ENCODE assay signal across 1 cellular context in genomic region chr3:140941434-140942220, GRCh38.
TF ChIP-seq lines count a peak whose summit lies in the region.

Gene SLC25A36, plus strand, starts transcription at chr3:140941836. Its CDS starts 219 bp downstream, at chr3:140942055.

TF ChIP-seq in HepG2, 621 proteins besides CTCF, POLR2A, EP300 and RAD21 (continued from another document and continues in another):
- TF ChIP-seq SNAPC2 (CRISPR knock-in tag; IDR thresholded peaks at IDR 0.05) (peak; percentile 38; the same call in 1 of the 2 replicates), HNRNPK (IDR thresholded peaks at IDR 0.05; ENCODE audit: low read depth, low read length, poor library complexity, severe bottlenecking) (no peak), HOXA7 (CRISPR knock-in tag; IDR thresholded peaks at IDR 0.05) (peak; percentile 92; the same call in 1 of the 2 replicates), REXO4 (CRISPR knock-in tag; IDR thresholded peaks at IDR 0.05; ENCODE audit: borderline replicate concordance) (peak; percentile 77; the same call in 1 of the 2 replicates), ZNF503 (CRISPR knock-in tag; IDR thresholded peaks at IDR 0.05) (peak; percentile 58; the same call in 1 of the 2 replicates), AFF4 (CRISPR knock-in tag; IDR thresholded peaks at IDR 0.05) (no peak; the same call in none of the 2 replicates), ZNF616 (CRISPR knock-in tag; IDR thresholded peaks at IDR 0.05; ENCODE audit: low read depth) (peak; percentile 95), ZNF253 (CRISPR knock-in tag; IDR thresholded peaks at IDR 0.05; ENCODE audit: borderline replicate concordance) (peak; percentile 83), LCORL (IDR thresholded peaks at IDR 0.05) (no peak), LCORL (CRISPR knock-in tag; IDR thresholded peaks at IDR 0.05) (peak; percentile 57; the same call in 1 of the 2 replicates), GPBP1L1 (CRISPR knock-in tag; IDR thresholded peaks at IDR 0.05) (no peak), ZBTB10 (CRISPR knock-in tag; IDR thresholded peaks at IDR 0.05; ENCODE audit: borderline replicate concordance) (peak; percentile 82; the same call in 1 of the 2 replicates), ZNF7 (CRISPR knock-in tag; IDR thresholded peaks at IDR 0.05) (no peak), ELK4 (CRISPR knock-in tag; IDR thresholded peaks at IDR 0.05; ENCODE audit: borderline replicate concordance) (no peak; the same call in 1 of the 2 replicates), ZNF30 (CRISPR knock-in tag; IDR thresholded peaks at IDR 0.05) (peak; percentile 94; the same call in 1 of the 2 replicates), KAT7 (CRISPR knock-in tag; IDR thresholded peaks at IDR 0.05; ENCODE audit: borderline replicate concordance) (peak; percentile 54; the same call in 1 of the 2 replicates), MTF1 (CRISPR knock-in tag; IDR thresholded peaks at IDR 0.05) (0 out of 2 replicates have a peak, but pooled peaks have one; percentile 59), PAWR (CRISPR knock-in tag; IDR thresholded peaks at IDR 0.05; ENCODE audit: borderline replicate concordance) (no peak), ZNF329 (CRISPR knock-in tag; IDR thresholded peaks at IDR 0.05; ENCODE audit: low read depth) (peak; percentile 83; the same call in 1 of the 2 replicates), ZNF556 (CRISPR knock-in tag; IDR thresholded peaks at IDR 0.05; ENCODE audit: borderline replicate concordance) (peak; percentile 44; the same call in 1 of the 2 replicates), ZBED4 (CRISPR knock-in tag; IDR thresholded peaks at IDR 0.05; ENCODE audit: borderline replicate concordance) (peak; percentile 69; the same call in 1 of the 2 replicates), ZNF251 (CRISPR knock-in tag; IDR thresholded peaks at IDR 0.05) (no peak), NFYC (CRISPR knock-in tag; IDR thresholded peaks at IDR 0.05) (peak; percentile 92), CREB3 (CRISPR knock-in tag; IDR thresholded peaks at IDR 0.05) (peak; percentile 86), GATA4 (IDR thresholded peaks at IDR 0.05; ENCODE audit: borderline replicate concordance, low read depth) (peak; percentile 53; the same call in 1 of the 2 replicates), ARID5B (CRISPR knock-in tag; IDR thresholded peaks at IDR 0.05) (peak; percentile 93), ZNF275 (CRISPR knock-in tag; IDR thresholded peaks at IDR 0.05; ENCODE audit: borderline replicate concordance) (peak; percentile 23; the same call in 1 of the 2 replicates), SMC3 (IDR thresholded peaks at IDR 0.05; ENCODE audit: low read length) (no peak), FOXA1 (IDR thresholded peaks at IDR 0.05) (no peak), FOXA1 (CRISPR knock-in tag; IDR thresholded peaks at IDR 0.05) (peak; percentile 55; the same call in 1 of the 2 replicates), KMT2A (CRISPR knock-in tag; IDR thresholded peaks at IDR 0.05) (peak; percentile 87), IRF2 (CRISPR knock-in tag; IDR thresholded peaks at IDR 0.05) (peak; percentile 92), IRF1 (CRISPR knock-in tag; IDR thresholded peaks at IDR 0.05; ENCODE audit: low read depth) (0 out of 2 replicates have a peak, but pooled peaks have one; percentile 75)
